19 cellular contexts compared by ENCODE assay signal in genomic region chr20:34011275-34011674, GRCh38.
"Had no signal": no experiment of that assay in that cellular context is flagged by ENCODE, and none has a peak within 500 bp of the region (broad histone marks: within the 10 kb centered on the region; RNA-seq: fewer than 3 reads in every experiment).

No MANE protein-coding gene starts in this region.

- DNase-seq: activated CD4-positive, alpha-beta T cell treated with anti-CD3 and anti-CD28 coated beads, Interleukin-2, amount 50 U/mL, for 48 hours; activated CD4-positive, CD25-positive, alpha-beta regulatory T cell treated with anti-CD3 and anti-CD28 coated beads, Interleukin-2, amount 50 U/mL, for 72 hours; cerebellar nuclear complex; effector memory CD8-positive, alpha-beta T cell; foreskin melanocyte; heart left ventricle; left colon; midbrain; stimulated activated CD4-positive, alpha-beta T cell treated with anti-CD3 and anti-CD28 coated beads, Interleukin-1b, Interleukin-23, amount 100 ng/mL, for 48 hours; stomach; T-helper 9 cell; testis; upper lobe of right lung had no signal

- H3K4me3 ChIP-seq: ascending aorta, breast epithelium, heart left ventricle, lung, stomach, testis, upper lobe of right lung had no signal

- H2AFZ ChIP-seq: parathyroid adenoma had no signal

- H3K9ac ChIP-seq: parathyroid adenoma had no signal

- H3K27me3 Mint-ChIP-seq: dendritic cell treated with granulocyte-macrophage colony-stimulating factor and Interleukin-4, amounts not matched to agents 40 ng/mL and 50 ng/mL, for 4 days; effector memory CD8-positive, alpha-beta T cell had no signal

- ATAC-seq: effector memory CD8-positive, alpha-beta T cell; left colon had no signal

- H3K9me3 Mint-ChIP-seq: dendritic cell treated with granulocyte-macrophage colony-stimulating factor and Interleukin-4, amounts not matched to agents 40 ng/mL and 50 ng/mL, for 4 days; effector memory CD8-positive, alpha-beta T cell had no signal

- H3K27ac Mint-ChIP-seq: dendritic cell treated with granulocyte-macrophage colony-stimulating factor and Interleukin-4, amounts not matched to agents 40 ng/mL and 50 ng/mL, for 4 days had no signal

- H3K9me3 ChIP-seq: ascending aorta, breast epithelium, heart left ventricle, neutrophil, stomach, testis, upper lobe of right lung had no signal

- H3K36me3 ChIP-seq: ascending aorta, breast epithelium, heart left ventricle, stomach, upper lobe of right lung had no signal

- H3K27me3 ChIP-seq: ascending aorta, breast epithelium, heart left ventricle, neutrophil, stomach, testis, upper lobe of right lung had no signal

- H3K27ac ChIP-seq: ascending aorta, breast epithelium, heart left ventricle, parathyroid adenoma, stomach, testis, upper lobe of right lung had no signal

- H3K4me3 Mint-ChIP-seq: dendritic cell treated with granulocyte-macrophage colony-stimulating factor and Interleukin-4, amounts not matched to agents 40 ng/mL and 50 ng/mL, for 4 days had no signal
